ENCODE assay signal across 11 cellular contexts in genomic region chr10:28411648-28412047, GRCh38.
DNase-seq lines count a peak whose midpoint lies in the region; TF ChIP-seq lines count a peak whose summit lies in the region.
"Had no signal": no experiment of that assay in that cellular context is flagged by ENCODE, and none has a peak within 500 bp of the region (broad histone marks: within the 10 kb centered on the region; RNA-seq: fewer than 3 reads in every experiment).

No MANE protein-coding gene starts in this region.

- no peak overlapping the region for H3K27ac Mint-ChIP-seq in activated CD4-positive, alpha-beta T cell treated with anti-CD3 and anti-CD28 coated beads, Interleukin-2, amount 10 ng/mL, durations not matched to agents 7 days and 5 days

- no peaks in the 10 kb centered on the region for H3K27me3 ChIP-seq in brain microvascular endothelial cell (replicated peaks)
- H3K27me3 ChIP-seq: neutrophil had no signal

- peaks cover 11% of the 10 kb centered on the region for H3K4me1 Mint-ChIP-seq in activated CD4-positive, alpha-beta T cell treated with anti-CD3 and anti-CD28 coated beads, Interleukin-2, amount 10 ng/mL, durations not matched to agents 7 days and 5 days

- peak; percentile 18 for DNase-seq in activated CD4-positive, alpha-beta T cell treated with anti-CD3 and anti-CD28 coated beads, Interleukin-2, amount 10 ng/mL, durations not matched to agents 7 days and 5 days
- DNase-seq in activated CD4-positive, alpha-beta T cell treated with anti-CD3 and anti-CD28 coated beads for 1 hour: no peak
- peak; percentile 8 to 35 for DNase-seq in activated CD4-positive, alpha-beta T cell treated with anti-CD3 and anti-CD28 coated beads, Interleukin-2, amount 50 U/mL, for 48 hours
- DNase-seq in stimulated activated CD8-positive, alpha-beta memory T cell treated with anti-CD3 and anti-CD28 coated beads, Interleukin-7, amount 100 ng/mL, for 48 hours (ENCODE audit: extremely low read depth in 1 of 2, low read depth in 1 of 2): peak; percentile 2 to 17
- DNase-seq in Ammon's horn (ENCODE audit: low spot score) (no peak), epidermal melanocyte (ENCODE audit: insufficient read length, low spot score) (no peak), brain microvascular endothelial cell (no peak)
- DNase-seq: amygdala, islet precursor cell had no signal

- H3K36me3 ChIP-seq in HEK293 (ENCODE audit: control insufficient read depth in 2 of 2, insufficient read depth in 1 of 2, low read length in 2 of 2) (no peaks in the 10 kb centered on the region), brain microvascular endothelial cell (replicated peaks) (no peaks in the 10 kb centered on the region)
- H3K36me3 ChIP-seq: neutrophil had no signal

- no peaks in the 10 kb centered on the region; the same call in 1 of the 2 replicates for H3K9me3 ChIP-seq in HEK293 (ENCODE audit: control insufficient read depth, insufficient read depth, low read depth, low read length)
- H3K9me3 ChIP-seq: neutrophil had no signal

- H3K27me3 Mint-ChIP-seq in activated CD4-positive, alpha-beta T cell treated with anti-CD3 and anti-CD28 coated beads, Interleukin-2, amount 10 ng/mL, durations not matched to agents 7 days and 5 days: peaks cover 7% of the 10 kb centered on the region

- peaks cover 3% of the 10 kb centered on the region for H3K9me3 Mint-ChIP-seq in activated CD4-positive, alpha-beta T cell treated with anti-CD3 and anti-CD28 coated beads, Interleukin-2, amount 10 ng/mL, durations not matched to agents 7 days and 5 days

- no peak overlapping the region for H3K4me3 Mint-ChIP-seq in activated CD4-positive, alpha-beta T cell treated with anti-CD3 and anti-CD28 coated beads, Interleukin-2, amount 10 ng/mL, durations not matched to agents 7 days and 5 days

- CTCF ChIA-PET in activated CD4-positive, alpha-beta T cell treated with anti-CD3 and anti-CD28 coated beads, Interleukin-2, amount 10 ng/mL, durations not matched to agents 7 days and 5 days (lab: Charles Lee): interaction anchor here (0.6 to 1.5 kb wide), 2 partner anchors 18 to 756 kb away, joined by 3 to 4 read pairs; no protein-coding TSS in a partner anchor
- CTCF ChIA-PET in HEK293 (lab: Yijun Ruan, JAX): interaction anchor here (0.6 to 1.6 kb wide), 4 partner anchors 16 to 170 kb away, joined by 3 to 6 read pairs (median 3); no protein-coding TSS in a partner anchor

- no peak overlapping the region for H3K4me3 ChIP-seq in HEK293 (ENCODE audit: low read depth, low read length)
- no peak overlapping the region for H3K4me3 ChIP-seq in brain microvascular endothelial cell (ENCODE audit: low read depth, low read length)

- H3K36me3 Mint-ChIP-seq in activated CD4-positive, alpha-beta T cell treated with anti-CD3 and anti-CD28 coated beads, Interleukin-2, amount 10 ng/mL, durations not matched to agents 7 days and 5 days (ENCODE audit: low read depth): no peaks in the 10 kb centered on the region

- H3K27ac ChIP-seq in HEK293 (ENCODE audit: extremely low read depth, low read depth, low read length) (no peak overlapping the region), brain microvascular endothelial cell (no peak overlapping the region)
- H3K27ac ChIP-seq: neutrophil had no signal

- H3K4me1 ChIP-seq in HEK293 (ENCODE audit: control insufficient read depth, insufficient read depth, low read length): peaks cover 5% of the 10 kb centered on the region; the same call in 1 of the 2 replicates

- TF ChIP-seq CTCF in HEK293 (tag by site-specific recombination; IDR thresholded peaks at IDR 0.05) (no peak), brain microvascular endothelial cell (IDR thresholded peaks at IDR 0.05; ENCODE audit: low read depth, low read length, missing control alignments) (no peak)

- in situ Hi-C loops in brain microvascular endothelial cell (cut with HindIII; ENCODE audit: low pct_ligation_motif_present, low sequenced_read_pairs): no loop called here

- POLR2A ChIA-PET in activated CD4-positive, alpha-beta T cell treated with anti-CD3 and anti-CD28 coated beads, Interleukin-2, amount 10 ng/mL, durations not matched to agents 7 days and 5 days (lab: Charles Lee): no interaction called here
- POLR2A ChIA-PET in HEK293 (lab: Yijun Ruan, JAX): no interaction called here

TF ChIP-seq in HEK293, 187 proteins besides CTCF, POLR2A, EP300 and RAD21:
- TF ChIP-seq ZNF416 (tag by site-specific recombination; IDR thresholded peaks at IDR 0.05): no peak
- peak; percentile 27; the same call in 1 of the 2 replicates for TF ChIP-seq PRDM10 (tag by site-specific recombination; IDR thresholded peaks at IDR 0.05)
- no peak for TF ChIP-seq ZNF23 (tag by site-specific recombination; IDR thresholded peaks at IDR 0.05; ENCODE audit: borderline replicate concordance)
- TF ChIP-seq ZBTB21 (tag by site-specific recombination; IDR thresholded peaks at IDR 0.05): peak; percentile 54; the same call in 1 of the 2 replicates
- no peak for TF ChIP-seq ZIC2 (tag by site-specific recombination; IDR thresholded peaks at IDR 0.05)
- peak; percentile 53 for TF ChIP-seq KLF1 (tag by site-specific recombination; IDR thresholded peaks at IDR 0.05)
- TF ChIP-seq ZNF629 (tag by site-specific recombination; IDR thresholded peaks at IDR 0.05): peak; percentile 34; the same call in 1 of the 2 replicates
- TF ChIP-seq KLF17 (tag by site-specific recombination; IDR thresholded peaks at IDR 0.05): peak; percentile 86

Comparison
In these comparisons a context has a peak if more than half of its experiments do, and no peak if none do; other contexts are left out.
1. DNase-seq: peak in activated CD4-positive, alpha-beta T cell treated with anti-CD3 and anti-CD28 coated beads, Interleukin-2, amount 10 ng/mL, durations not matched to agents 7 days and 5 days (single experiment), activated CD4-positive, alpha-beta T cell treated with anti-CD3 and anti-CD28 coated beads, Interleukin-2, amount 50 U/mL, for 48 hours (2 of 2) and stimulated activated CD8-positive, alpha-beta memory T cell treated with anti-CD3 and anti-CD28 coated beads, Interleukin-7, amount 100 ng/mL, for 48 hours (2 of 2); none in activated CD4-positive, alpha-beta T cell treated with anti-CD3 and anti-CD28 coated beads for 1 hour (single experiment), Ammon's horn (single experiment), epidermal melanocyte (single experiment) and brain microvascular endothelial cell (single experiment).